ENCODE assay signal across 10 cellular contexts in the genomic region with DNA sequence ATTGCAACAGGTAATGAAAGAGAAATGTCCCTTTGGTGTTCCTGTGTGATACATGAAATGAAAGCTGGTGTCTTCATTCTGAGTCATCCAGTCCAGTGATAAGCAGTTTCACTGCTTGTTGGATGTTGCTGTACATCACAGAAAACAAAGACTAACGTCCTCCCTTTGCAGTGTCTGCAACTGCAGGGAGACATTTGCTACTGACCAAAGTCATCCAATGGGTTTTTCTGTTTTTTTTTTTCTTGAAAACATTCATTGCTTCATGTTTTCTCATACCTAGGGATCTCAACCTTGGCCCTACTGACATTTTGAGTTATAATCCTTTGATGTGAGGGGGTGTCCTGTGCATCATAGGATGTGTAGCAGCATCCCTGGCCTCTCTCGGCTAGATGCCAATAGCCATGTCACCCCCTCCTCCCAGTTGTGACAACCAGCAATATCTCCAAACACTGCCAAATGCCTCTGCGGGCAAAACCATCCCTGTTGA.
DNase-seq lines count a peak whose midpoint lies in the region; ATAC-seq and TF ChIP-seq lines count a peak whose summit lies in the region.
"Had no signal": no experiment of that assay in that cellular context is flagged by ENCODE, and none has a peak within 500 bp of the region (broad histone marks: within the 10 kb centered on the region; RNA-seq: fewer than 3 reads in every experiment).

No MANE protein-coding gene starts in this region.

- TF ChIP-seq POLR2A in right lobe of liver (IDR thresholded peaks at IDR 0.05) (no peak), heart left ventricle (IDR thresholded peaks at IDR 0.05) (no peak)

- ATAC-seq in GM18873 (IDR thresholded peaks at IDR 0.05; ENCODE audit: low FRiP score, unreplicated experiment) (peak; percentile 94), GM21737 (IDR thresholded peaks at IDR 0.05; ENCODE audit: unreplicated experiment) (peak; percentile 98), HG03460 (IDR thresholded peaks at IDR 0.05; ENCODE audit: unreplicated experiment) (peak; percentile 93), right lobe of liver (peak in 1 of 4 donors; percentile 65), heart left ventricle (no peak)
- ATAC-seq: effector memory CD8-positive, alpha-beta T cell had no signal

- TF ChIP-seq CTCF in right lobe of liver (IDR thresholded peaks at IDR 0.05) (no peak), heart left ventricle (IDR thresholded peaks at IDR 0.05) (no peak)

- H3K4me1 ChIP-seq in right lobe of liver (peaks cover 0 to 35% (median 14%) of the 10 kb centered on the region in 4 donors), heart left ventricle (peaks cover 0 to 42% (median 18%) of the 10 kb centered on the region in 12 donors)

- H3K9me3 ChIP-seq in right lobe of liver = no peaks in the 10 kb centered on the region
- H3K9me3 ChIP-seq in heart left ventricle = no peaks in the 10 kb centered on the region

- intact Hi-C loops in right lobe of liver (cut with DNase I) (no loop called here), heart left ventricle (cut with DNase I) (loop anchor here in 2 of 10 donors (10.0 kb wide), 2 partner anchors 59 to 61 kb away; no protein-coding TSS in a partner anchor)

- DNase-seq in right lobe of liver = no peak
- no peak for DNase-seq in AML-193 (lab: John Stamatoyannopoulos, UW)
- DNase-seq in stimulated activated CD4-positive, alpha-beta T cell treated with anti-CD3 and anti-CD28 coated beads, Interleukin-2, amount 100 ng/mL, for 48 hours = no peak
- no peak for DNase-seq in H4 (ENCODE audit: low spot score)
- no peak for DNase-seq in heart left ventricle
- DNase-seq: activated CD4-positive, alpha-beta T cell treated with anti-CD3 and anti-CD28 coated beads, Interleukin-2, amount 50 U/mL, for 48 hours; effector memory CD8-positive, alpha-beta T cell had no signal

- H3K27ac ChIP-seq in right lobe of liver (peak overlapping the region in 2 of 3 donors; percentile 30 to 43), heart left ventricle (no peak overlapping the region)

- WGBS in right lobe of liver (ENCODE audit: insufficient coverage, low coverage, low lambda C conversion rate, missing lambda C conversion rate) = 51% methylated on average over 2 of the region's 3 CpGs
- 75 to 89% (median 80%) methylated on average over 3 of the region's 3 CpGs for WGBS in heart left ventricle, 4 donors

- H3K4me3 ChIP-seq in right lobe of liver (no peak overlapping the region), heart left ventricle (no peak overlapping the region)

- H3K36me3 ChIP-seq in right lobe of liver (no peaks in the 10 kb centered on the region), heart left ventricle (peaks cover 0 to 2% (median under 1%) of the 10 kb centered on the region in 9 donors)

- no peaks in the 10 kb centered on the region for H3K27me3 ChIP-seq in right lobe of liver
- H3K27me3 ChIP-seq in heart left ventricle = no peaks in the 10 kb centered on the region

Comparison
In these comparisons a context has a peak if more than half of its experiments do, and no peak if none do; other contexts are left out.
1. ATAC-seq: peak in GM18873 (single experiment), GM21737 (single experiment) and HG03460 (single experiment); none in heart left ventricle (0 of 4).
2. H3K27ac ChIP-seq: peak in right lobe of liver (2 of 3); none in heart left ventricle (0 of 12).